ENCODE assay signal across 16 cellular contexts in genomic region chr4:142683503-142683902, GRCh38.
DNase-seq lines count a peak whose midpoint lies in the region; ATAC-seq and TF ChIP-seq lines count a peak whose summit lies in the region.
"Had no signal": no experiment of that assay in that cellular context is flagged by ENCODE, and none has a peak within 500 bp of the region (broad histone marks: within the 10 kb centered on the region; RNA-seq: fewer than 3 reads in every experiment).

No MANE protein-coding gene starts in this region.

- peak overlapping the region; percentile 13 for H2AFZ ChIP-seq in neural progenitor cell (replicated peaks)

- H3K9me3 ChIP-seq in RWPE2 (ENCODE audit: severe bottlenecking) (no peaks in the 10 kb centered on the region), neural progenitor cell (ENCODE audit: low read depth) (no peaks in the 10 kb centered on the region), endodermal cell (ENCODE audit: control insufficient read depth, low read length) (no peaks in the 10 kb centered on the region), mucosa of descending colon (no peaks in the 10 kb centered on the region)
- H3K9me3 ChIP-seq: A549, BE2C, HAP-1 had no signal

- H3K4me3 ChIP-seq in RWPE2 (ENCODE audit: severe bottlenecking) (no peak overlapping the region), epithelial cell of esophagus (ENCODE audit: low read length) (no peak overlapping the region), neural progenitor cell (no peak overlapping the region), endodermal cell (ENCODE audit: low read length) (no peak overlapping the region), mucosa of descending colon (no peak overlapping the region)
- H3K4me3 ChIP-seq: A549, HAP-1 had no signal

- no peak overlapping the region for H3K4me2 ChIP-seq in neural progenitor cell
- H3K4me2 ChIP-seq: A549 had no signal

- no peaks in the 10 kb centered on the region for H3K4me1 Mint-ChIP-seq in neural progenitor cell
- no peaks in the 10 kb centered on the region for H3K4me1 Mint-ChIP-seq in endodermal cell

- TF ChIP-seq CTCF in RWPE2 (IDR thresholded peaks at IDR 0.05; ENCODE audit: poor library complexity, severe bottlenecking) (no peak), epithelial cell of esophagus (IDR thresholded peaks at IDR 0.05; ENCODE audit: insufficient read depth, low read depth, low read length, missing control alignments) (no peak), neural progenitor cell (IDR thresholded peaks at IDR 0.05) (no peak), endodermal cell (conservative IDR thresholded peaks at IDR 0.05) (no peak), mucosa of descending colon (IDR thresholded peaks at IDR 0.05) (no peak)

- H3K27me3 Mint-ChIP-seq in neural progenitor cell (ENCODE audit: insufficient read depth, low read depth) (no peaks in the 10 kb centered on the region), endodermal cell (ENCODE audit: insufficient read depth) (no peaks in the 10 kb centered on the region)

- no peak overlapping the region for H3K9ac ChIP-seq in neural progenitor cell
- no peak overlapping the region for H3K9ac ChIP-seq in endodermal cell (ENCODE audit: extremely low read depth, low read length, poor library complexity, severe bottlenecking)

- H3K27ac ChIP-seq in RWPE2 (ENCODE audit: poor library complexity, severe bottlenecking) (no peak overlapping the region), neural progenitor cell (no peak overlapping the region), endodermal cell (ENCODE audit: low read depth, low read length) (no peak overlapping the region)
- H3K27ac ChIP-seq: A549, C4-2B, HL-60 had no signal

- peaks cover 5% of the 10 kb centered on the region for H3K4me1 ChIP-seq in RWPE2 (ENCODE audit: insufficient read depth, poor library complexity, severe bottlenecking)
- H3K4me1 ChIP-seq in neural progenitor cell: no peaks in the 10 kb centered on the region
- H3K4me1 ChIP-seq in endodermal cell (ENCODE audit: control insufficient read depth, insufficient read depth, low read length): no peaks in the 10 kb centered on the region
- no peaks in the 10 kb centered on the region for H3K4me1 ChIP-seq in mucosa of descending colon (ENCODE audit: low read depth)
- H3K4me1 ChIP-seq: A549, BE2C, HAP-1 had no signal

- intact Hi-C loops in mucosa of descending colon (cut with DNase I, micrococcal nuclease): no loop called here

- no peaks in the 10 kb centered on the region for H3F3A ChIP-seq in neural progenitor cell (ENCODE audit: low read depth)

- H3K27me3 ChIP-seq in RWPE2 (ENCODE audit: insufficient read depth, poor library complexity, severe bottlenecking): no peaks in the 10 kb centered on the region
- no peaks in the 10 kb centered on the region for H3K27me3 ChIP-seq in neural progenitor cell
- H3K27me3 ChIP-seq in endodermal cell (ENCODE audit: control insufficient read depth, insufficient read depth, low read length, poor library complexity, severe bottlenecking): no peaks in the 10 kb centered on the region
- H3K27me3 ChIP-seq: BE2C had no signal

- H3K9me3 Mint-ChIP-seq in neural progenitor cell: no peaks in the 10 kb centered on the region
- no peaks in the 10 kb centered on the region for H3K9me3 Mint-ChIP-seq in endodermal cell
- H3K9me3 Mint-ChIP-seq: CD8-positive, alpha-beta T cell had no signal

- peak; percentile 5 for DNase-seq in H4 (ENCODE audit: low spot score)
- no peak for DNase-seq in RWPE2 (ENCODE audit: low spot score)
- peak; percentile 83 for DNase-seq in epithelial cell of esophagus (ENCODE audit: low read depth)
- DNase-seq in neural progenitor cell (ENCODE audit: low spot score): no peak
- DNase-seq in endodermal cell: no peak
- DNase-seq in SK-N-DZ (ENCODE audit: low spot score): no peak
- no peak for DNase-seq in mucosa of descending colon
- DNase-seq: BE2C; CD8-positive, alpha-beta T cell; COR-L47; DMS153; GOT3 had no signal

- ATAC-seq in RWPE2 (ENCODE audit: low read depth) (peak; percentile 67), mucosa of descending colon (no peak)
- ATAC-seq: A549; CD8-positive, alpha-beta T cell had no signal

- 91 to 100% methylated on average over 1 to 2 of the region's 2 CpGs for WGBS in endodermal cell (ENCODE audit: insufficient coverage in 1 of 2, insufficient read length in 1 of 2), 2 experiments

- H4K20me1 ChIP-seq in neural progenitor cell (ENCODE audit: low read depth): no peaks in the 10 kb centered on the region

- H3K36me3 ChIP-seq in RWPE2 (ENCODE audit: low read depth): no peaks in the 10 kb centered on the region
- no peaks in the 10 kb centered on the region for H3K36me3 ChIP-seq in neural progenitor cell
- H3K36me3 ChIP-seq in endodermal cell (ENCODE audit: control insufficient read depth, insufficient read depth, low read length): no peaks in the 10 kb centered on the region
- no peaks in the 10 kb centered on the region for H3K36me3 ChIP-seq in mucosa of descending colon (ENCODE audit: low read depth)
- H3K36me3 ChIP-seq: BE2C, HAP-1 had no signal

- no peaks in the 10 kb centered on the region for H3K79me2 ChIP-seq in neural progenitor cell (ENCODE audit: low read depth)

- H3K4me3 Mint-ChIP-seq in neural progenitor cell (no peak overlapping the region), endodermal cell (no peak overlapping the region)
- H3K4me3 Mint-ChIP-seq: CD8-positive, alpha-beta T cell had no signal

- H3K36me3 Mint-ChIP-seq in neural progenitor cell (no peaks in the 10 kb centered on the region), endodermal cell (ENCODE audit: low read depth) (no peaks in the 10 kb centered on the region)
- H3K36me3 Mint-ChIP-seq: CD8-positive, alpha-beta T cell had no signal

- no peak overlapping the region for H3K27ac Mint-ChIP-seq in neural progenitor cell
- H3K27ac Mint-ChIP-seq in endodermal cell: no peak overlapping the region
- H3K27ac Mint-ChIP-seq: CD8-positive, alpha-beta T cell had no signal

Comparison
In these comparisons a context has a peak if more than half of its experiments do, and no peak if none do; other contexts are left out.
1. DNase-seq: peak in H4 (single experiment) and epithelial cell of esophagus (single experiment); none in RWPE2 (single experiment), neural progenitor cell (single experiment), endodermal cell (single experiment), SK-N-DZ (single experiment) and mucosa of descending colon (0 of 3).